In genomic region chr19:8004723-8005513, GRCh38 we compare ENCODE assay signal across 8 cellular contexts. TPM values are rescaled to one million over a fixed set of nuclear protein-coding genes. Genes with fewer than 3 reads are reported as not detected.
DNase-seq lines count a peak whose midpoint lies in the region; ATAC-seq and TF ChIP-seq lines count a peak whose summit lies in the region.

No MANE protein-coding gene starts in this region.

- CTCF ChIA-PET in CD8-positive, alpha-beta T cell (lab: Charles Lee): interaction anchor here (0.6 to 1.8 kb wide), 5 partner anchors 10 to 349 kb away, joined by 3 to 6 read pairs (median 4); no protein-coding TSS in a partner anchor
- CTCF ChIA-PET in activated CD8-positive, alpha-beta T cell treated with anti-CD3 and anti-CD28 coated beads for 36 hours (lab: Charles Lee): interaction anchor here (0.8 to 3.8 kb wide), 4 partner anchors 19 to 178 kb away, joined by 3 to 21 read pairs (median 8); partner anchors contain the start of gene TIMM44

- H3K27ac ChIP-seq in CD8-positive, alpha-beta T cell (ENCODE audit: low read depth, low read length): peak overlapping the region; percentile 52
- H3K27ac ChIP-seq in HUES64 (ENCODE audit: low read depth, low read length): peak overlapping the region; percentile 53
- H3K27ac ChIP-seq in fibroblast of lung (ENCODE audit: insufficient read depth, low read length): no peak overlapping the region

- intact Hi-C loops in CD8-positive, alpha-beta T cell (cut with DNase I, micrococcal nuclease): loop anchor here (1.0 to 10.0 kb wide), 3 partner anchors 78 to 204 kb away; partner anchors contain the start of genes CERS4 (in 1 of the 2) and CTXN1 (in 1 of the 2)
- intact Hi-C loops in activated CD8-positive, alpha-beta T cell treated with anti-CD3 and anti-CD28 coated beads for 36 hours (cut with micrococcal nuclease): loop anchor here (10.0 kb wide), 1 partner anchor 60 kb away; the partner anchor contains the start of gene TIMM44

- no peaks in the 10 kb centered on the region for H3K27me3 Mint-ChIP-seq in CD8-positive, alpha-beta T cell (ENCODE audit: low read depth)
- no peaks in the 10 kb centered on the region for H3K27me3 Mint-ChIP-seq in activated CD8-positive, alpha-beta T cell treated with anti-CD3 and anti-CD28 coated beads for 36 hours
- no peaks in the 10 kb centered on the region for H3K27me3 Mint-ChIP-seq in osteocyte (ENCODE audit: unreplicated experiment)

- TF ChIP-seq CTCF in CD8-positive, alpha-beta T cell (IDR thresholded peaks at IDR 0.05): no peak
- TF ChIP-seq CTCF in activated CD8-positive, alpha-beta T cell treated with anti-CD3 and anti-CD28 coated beads for 36 hours (IDR thresholded peaks at IDR 0.05): no peak
- no peak for TF ChIP-seq CTCF in fibroblast of lung (conservative IDR thresholded peaks at IDR 0.05 in 1 of 2, IDR thresholded peaks at IDR 0.05 in 1 of 2; ENCODE audit: low read depth in 1 of 2, low read length in 2 of 2)
- TF ChIP-seq CTCF in osteocyte (IDR thresholded peaks at IDR 0.05): no peak

- H2AFZ ChIP-seq in fibroblast of lung (ENCODE audit: low read length): no peak overlapping the region

- H3K79me2 ChIP-seq in fibroblast of lung (ENCODE audit: control insufficient read depth, insufficient read depth, low read length): peaks cover 52% of the 10 kb centered on the region

- under 1% methylated on average over 74 of the region's 74 CpGs for WGBS in HUES64

- peak overlapping the region; percentile 85 for H3K4me3 Mint-ChIP-seq in CD8-positive, alpha-beta T cell
- peak overlapping the region; percentile 90 for H3K4me3 Mint-ChIP-seq in activated CD8-positive, alpha-beta T cell treated with anti-CD3 and anti-CD28 coated beads for 36 hours
- peak overlapping the region; percentile 92 for H3K4me3 Mint-ChIP-seq in osteocyte (ENCODE audit: unreplicated experiment)

- POLR2A ChIA-PET in CD8-positive, alpha-beta T cell (lab: Charles Lee): interaction anchor here (0.6 to 1.7 kb wide), 5 partner anchors 61 to 1532 kb away, joined by 3 to 9 read pairs (median 3); partner anchors contain the start of genes SNAPC2 and TIMM44
- POLR2A ChIA-PET in activated CD8-positive, alpha-beta T cell treated with anti-CD3 and anti-CD28 coated beads for 36 hours (lab: Charles Lee): interaction anchor here (1.0 to 2.5 kb wide), 4 partner anchors 10 to 206 kb away, joined by 3 to 11 read pairs (median 6); partner anchors contain the start of gene TIMM44

- ATAC-seq in CD8-positive, alpha-beta T cell: no peak
- ATAC-seq in GM21367 (IDR thresholded peaks at IDR 0.05; ENCODE audit: unreplicated experiment): peak; percentile 21
- peak; percentile 14 for ATAC-seq in activated CD8-positive, alpha-beta T cell treated with anti-CD3 and anti-CD28 coated beads for 36 hours

- no peaks in the 10 kb centered on the region for H3K27me3 ChIP-seq in CD8-positive, alpha-beta T cell (ENCODE audit: insufficient read depth, low read length)
- H3K27me3 ChIP-seq in HUES64 (ENCODE audit: insufficient read depth, low read length): no peaks in the 10 kb centered on the region
- no peaks in the 10 kb centered on the region for H3K27me3 ChIP-seq in fibroblast of lung (ENCODE audit: control insufficient read depth, insufficient read depth, low read length)

- H3K4me2 ChIP-seq in fibroblast of lung (ENCODE audit: extremely low read depth, insufficient read depth, low read length): peak overlapping the region; percentile 100

- no peaks in the 10 kb centered on the region for H3K9me3 Mint-ChIP-seq in CD8-positive, alpha-beta T cell
- no peaks in the 10 kb centered on the region for H3K9me3 Mint-ChIP-seq in activated CD8-positive, alpha-beta T cell treated with anti-CD3 and anti-CD28 coated beads for 36 hours
- no peaks in the 10 kb centered on the region for H3K9me3 Mint-ChIP-seq in osteocyte (ENCODE audit: unreplicated experiment)

- H3K27ac Mint-ChIP-seq in CD8-positive, alpha-beta T cell: peak overlapping the region; percentile 76
- H3K27ac Mint-ChIP-seq in activated CD8-positive, alpha-beta T cell treated with anti-CD3 and anti-CD28 coated beads for 36 hours: peak overlapping the region; percentile 89
- peak overlapping the region; percentile 76 for H3K27ac Mint-ChIP-seq in osteocyte (ENCODE audit: unreplicated experiment)

- no peaks in the 10 kb centered on the region for H3K36me3 ChIP-seq in CD8-positive, alpha-beta T cell (ENCODE audit: insufficient read depth, low read length)
- H3K36me3 ChIP-seq in HUES64 (ENCODE audit: insufficient read depth, low read length): peaks cover 16% of the 10 kb centered on the region
- H3K36me3 ChIP-seq in fibroblast of lung (ENCODE audit: control insufficient read depth, insufficient read depth, low read length): no peaks in the 10 kb centered on the region

- peaks cover 38% of the 10 kb centered on the region for H3K4me1 ChIP-seq in CD8-positive, alpha-beta T cell (ENCODE audit: insufficient read depth, low read length)
- H3K4me1 ChIP-seq in HUES64 (ENCODE audit: insufficient read depth, low read length) (peaks cover 18% of the 10 kb centered on the region), fibroblast of lung (ENCODE audit: control insufficient read depth, extremely low read depth, insufficient read depth, low read length) (peaks cover 14% of the 10 kb centered on the region)

- peak in 3 of 7 experiments; percentile 2 to 30 (median 15) for DNase-seq in CD8-positive, alpha-beta T cell
- peak; percentile 36 for DNase-seq in activated CD8-positive, alpha-beta T cell treated with anti-CD3 and anti-CD28 coated beads for 36 hours
- DNase-seq in fibroblast of lung (ENCODE audit: low read depth in 2 of 2) (peak; percentile 12 to 23), osteocyte (ENCODE audit: extremely low spot score, unreplicated experiment) (no peak), NCI-H82 treated with DMSO at 0.1 percent for 48 hours (lab: John Stamatoyannopoulos, UW; ENCODE audit: unreplicated experiment) (no peak), SHP77 (lab: John Stamatoyannopoulos, UW) (no peak)

- H3K4me3 ChIP-seq in CD8-positive, alpha-beta T cell (ENCODE audit: low read depth, low read length): peak overlapping the region; percentile 59
- H3K4me3 ChIP-seq in HUES64 (ENCODE audit: low read length) (peak overlapping the region; percentile 80), fibroblast of lung (replicated peaks in 1 of 4; ENCODE audit: control extremely low read depth in 1 of 4, insufficient read depth in 1 of 4, low read depth in 3 of 4, low read length in 4 of 4) (peak overlapping the region; percentile 61 to 88 (median 72))

- peaks cover 3% of the 10 kb centered on the region for H4K20me1 ChIP-seq in fibroblast of lung (ENCODE audit: control insufficient read depth, extremely low read depth, insufficient read depth, low read length)

- peaks cover 15% of the 10 kb centered on the region for H3K36me3 Mint-ChIP-seq in CD8-positive, alpha-beta T cell
- peaks cover 18% of the 10 kb centered on the region for H3K36me3 Mint-ChIP-seq in activated CD8-positive, alpha-beta T cell treated with anti-CD3 and anti-CD28 coated beads for 36 hours (ENCODE audit: low read depth)
- H3K36me3 Mint-ChIP-seq in osteocyte (ENCODE audit: unreplicated experiment): no peaks in the 10 kb centered on the region

- peak overlapping the region; percentile 86 for H3K9ac ChIP-seq in HUES64 (ENCODE audit: low read depth, low read length)
- peak overlapping the region; percentile 21 for H3K9ac ChIP-seq in fibroblast of lung (ENCODE audit: insufficient read depth, low read length)

- no peaks in the 10 kb centered on the region for H3K9me3 ChIP-seq in CD8-positive, alpha-beta T cell (ENCODE audit: low read length)
- no peaks in the 10 kb centered on the region for H3K9me3 ChIP-seq in HUES64 (ENCODE audit: insufficient read depth, low read depth, low read length)
- no peaks in the 10 kb centered on the region for H3K9me3 ChIP-seq in fibroblast of lung (ENCODE audit: control insufficient read depth, insufficient read depth, low read depth, low read length)

- H3K4me1 Mint-ChIP-seq in CD8-positive, alpha-beta T cell (ENCODE audit: low read depth): peaks cover 42% of the 10 kb centered on the region
- peaks cover 34% of the 10 kb centered on the region for H3K4me1 Mint-ChIP-seq in activated CD8-positive, alpha-beta T cell treated with anti-CD3 and anti-CD28 coated beads for 36 hours (ENCODE audit: low read depth)
- H3K4me1 Mint-ChIP-seq in osteocyte (ENCODE audit: unreplicated experiment): peaks cover 34% of the 10 kb centered on the region

RNA-seq across cellular contexts. Expression of gene ELAVL1, which starts 0.5 kb away (rescaled TPM):
- total RNA-seq in CD8-positive, alpha-beta T cell: 10 to 100 TPM; 19.9 to 23.5 TPM
- polyA plus RNA-seq in HUES64 (2013, experiment 1 of 2): 118 TPM
- polyA plus RNA-seq in HUES64 (2013, experiment 2 of 2): 121 TPM
- 100 to 1,000 TPM; 161 to 164 TPM for total RNA-seq in activated CD8-positive, alpha-beta T cell treated with anti-CD3 and anti-CD28 coated beads for 36 hours
- total RNA-seq in fibroblast of lung: 12.6 and 15.2 TPM in 2 replicates
- 61.6 and 87.7 TPM in 2 replicates for polyA plus RNA-seq in fibroblast of lung
- 55.8 and 71.0 TPM in 2 replicates for polyA plus RNA-seq in fibroblast of lung (2012)
- polyA minus RNA-seq in fibroblast of lung (ENCODE audit: low replicate concordance): 72.7 and 75.5 TPM in 2 replicates
- 89.6 and 98.5 TPM in 2 replicates for total RNA-seq in osteocyte

RNA-seq across cellular contexts. Expression of gene CCL25, which starts 47.6 kb away (rescaled TPM):
- total RNA-seq in CD8-positive, alpha-beta T cell: not detected
- not detected for polyA plus RNA-seq in HUES64 (2013, experiment 1 of 2)
- polyA plus RNA-seq in HUES64 (2013, experiment 2 of 2): not detected
- total RNA-seq in activated CD8-positive, alpha-beta T cell treated with anti-CD3 and anti-CD28 coated beads for 36 hours: under 1 TPM in 1 of 2 experiments, not detected in 1; 0.29 TPM
- total RNA-seq in fibroblast of lung (not detected in 2 replicates), osteocyte (not detected in 2 replicates)
- polyA plus RNA-seq in fibroblast of lung: not detected in 2 replicates
- polyA plus RNA-seq in fibroblast of lung (2012): not detected in 2 replicates
- not detected in 2 replicates for polyA minus RNA-seq in fibroblast of lung (ENCODE audit: low replicate concordance)

Comparison
In these comparisons a context has a peak if more than half of its experiments do, and no peak if none do; other contexts are left out.
1. DNase-seq: peak in activated CD8-positive, alpha-beta T cell treated with anti-CD3 and anti-CD28 coated beads for 36 hours (single experiment) and fibroblast of lung (2 of 2); none in osteocyte (single experiment), NCI-H82 treated with DMSO at 0.1 percent for 48 hours (single experiment) and SHP77 (0 of 2).
2. Peak in every context shown above with its lines, with median percentiles within 50 percentile points of each other: H3K4me3 ChIP-seq, H3K27ac Mint-ChIP-seq and H3K4me3 Mint-ChIP-seq.